Comparison of ENCODE assay signal across 1 cellular context in genomic region chr6:136249811-136250685, GRCh38.
TF ChIP-seq lines count a peak whose summit lies in the region.

MTFR2 (minus strand) TSS chr6:136250311; CDS start chr6:136249099, 1,212 bp downstream.

TF ChIP-seq in K562, 482 proteins besides CTCF, POLR2A, EP300 and RAD21 (continued from another document and continues in another):
- TF ChIP-seq POLR2AphosphoS2 (IDR thresholded peaks at IDR 0.05; ENCODE audit: low read length) (peak; percentile 93), ZEB2 (IDR thresholded peaks at IDR 0.05) (no peak), FOXJ2 (tag; IDR thresholded peaks at IDR 0.05) (no peak), ZFP36 (IDR thresholded peaks at IDR 0.05; ENCODE audit: low read depth, low read length, partially characterized antibody) (no peak), ZNF146 (CRISPR knock-in tag; IDR thresholded peaks at IDR 0.05; ENCODE audit: unreplicated experiment) (no peak), PHF20 (IDR thresholded peaks at IDR 0.05; ENCODE audit: partially characterized antibody) (peak; percentile 98), ATF1 (CRISPR knock-in tag; IDR thresholded peaks at IDR 0.05) (peak; percentile 79; the same call in 1 of the 2 replicates), ATF1 (tag; IDR thresholded peaks at IDR 0.05) (peak; percentile 97), DEAF1 (CRISPR knock-in tag; IDR thresholded peaks at IDR 0.05) (no peak), SNAPC5 (CRISPR knock-in tag; IDR thresholded peaks at IDR 0.05) (no peak), HOXB6 (CRISPR knock-in tag; IDR thresholded peaks at IDR 0.05; ENCODE audit: borderline replicate concordance) (no peak; the same call in 1 of the 2 replicates), ZNF584 (CRISPR knock-in tag; IDR thresholded peaks at IDR 0.05; ENCODE audit: low read depth) (no peak), HNRNPL (IDR thresholded peaks at IDR 0.05; ENCODE audit: low read depth, low read length) (no peak), KAT2B (IDR thresholded peaks at IDR 0.05; ENCODE audit: low read depth, low read length) (no peak), ZNF778 (CRISPR knock-in tag; IDR thresholded peaks at IDR 0.05) (no peak), GTF2A2 (tag; IDR thresholded peaks at IDR 0.05) (no peak), ARID1B (IDR thresholded peaks at IDR 0.05) (no peak), CCAR2 (IDR thresholded peaks at IDR 0.05; ENCODE audit: low read depth, low read length) (no peak), ZNF134 (CRISPR knock-in tag; conservative IDR thresholded peaks at IDR 0.05) (no peak), ZNF655 (CRISPR knock-in tag; IDR thresholded peaks at IDR 0.05) (no peak), DLX4 (CRISPR knock-in tag; IDR thresholded peaks at IDR 0.05) (no peak), PHB2 (IDR thresholded peaks at IDR 0.05; ENCODE audit: low read depth) (no peak), TCF7 (IDR thresholded peaks at IDR 0.05; ENCODE audit: borderline replicate concordance) (no peak), ZZZ3 (IDR thresholded peaks at IDR 0.05) (no peak), ZNF174 (CRISPR knock-in tag; IDR thresholded peaks at IDR 0.05) (0 out of 2 replicates have a peak, but pooled peaks have one; percentile 35), CTCFL (IDR thresholded peaks at IDR 0.05; ENCODE audit: borderline replicate concordance, insufficient read depth, low read depth, low read length, poor library complexity, severe bottlenecking) (peak; percentile 20), ZNF668 (CRISPR knock-in tag; IDR thresholded peaks at IDR 0.05) (no peak), TRIM24 (IDR thresholded peaks at IDR 0.05) (no peak), ELK1 (CRISPR knock-in tag; IDR thresholded peaks at IDR 0.05) (no peak), NR1H2 (CRISPR knock-in tag; IDR thresholded peaks at IDR 0.05) (no peak), HBP1 (CRISPR knock-in tag; IDR thresholded peaks at IDR 0.05) (peak; percentile 85; the same call in 1 of the 2 replicates), NR2C1 (IDR thresholded peaks at IDR 0.05) (peak; percentile 62), NR2C1 (tag; IDR thresholded peaks at IDR 0.05) (peak; percentile 77), STAT5B (CRISPR knock-in tag; IDR thresholded peaks at IDR 0.05) (no peak), ELF1 (tag; IDR thresholded peaks at IDR 0.05) (peak; percentile 100), CBX1 (IDR thresholded peaks at IDR 0.05; ENCODE audit: low read depth) (0 out of 2 replicates have a peak, but pooled peaks have one; percentile 37), RBM14 (IDR thresholded peaks at IDR 0.05; ENCODE audit: borderline replicate concordance, insufficient read depth, low read depth, low read length) (no peak), ARHGAP35 (IDR thresholded peaks at IDR 0.05; ENCODE audit: partially characterized antibody) (no peak), ZNF41 (CRISPR knock-in tag; conservative IDR thresholded peaks at IDR 0.05) (peak; percentile 64; the same call in 1 of the 2 replicates), HES1 (IDR thresholded peaks at IDR 0.05; ENCODE audit: low read depth) (no peak), SMAD1 (IDR thresholded peaks at IDR 0.05; ENCODE audit: low read depth, low read length, partially characterized antibody) (no peak), NRF1 (conservative IDR thresholded peaks at IDR 0.05 in 1 of 2, IDR thresholded peaks at IDR 0.05 in 1 of 2) (peak; percentile 49 to 57; a peak in 3 of 4 replicates), IFI16 (CRISPR knock-in tag; IDR thresholded peaks at IDR 0.05) (no peak), NFE2 (IDR thresholded peaks at IDR 0.05; ENCODE audit: low read depth) (no peak), MYNN (IDR thresholded peaks at IDR 0.05) (peak; percentile 45; the same call in 1 of the 2 replicates), MYNN (CRISPR knock-in tag; IDR thresholded peaks at IDR 0.05) (no peak), ATF4 (CRISPR knock-in tag; IDR thresholded peaks at IDR 0.05) (peak; percentile 58), ZNF239 (CRISPR knock-in tag; IDR thresholded peaks at IDR 0.05) (no peak), ZNF766 (CRISPR knock-in tag; conservative IDR thresholded peaks at IDR 0.05) (0 out of 2 replicates have a peak, but pooled peaks have one; percentile 23), YY1 (IDR thresholded peaks at IDR 0.05; ENCODE audit: borderline replicate concordance in 1 of 3, control insufficient read depth in 1 of 3, extremely low read depth in 1 of 3, insufficient read depth in 3 of 3, insufficient read length in 1 of 3, insufficient replicate concordance in 2 of 3, low read depth in 1 of 3, low read length in 2 of 3) (peak in 2 of 3 experiments; percentile 33 to 35), ZNF121 (CRISPR knock-in tag; conservative IDR thresholded peaks at IDR 0.05) (peak; percentile 96), JUNB (CRISPR knock-in tag; conservative IDR thresholded peaks at IDR 0.05) (no peak), ZNF354B (CRISPR knock-in tag; IDR thresholded peaks at IDR 0.05) (no peak), ZNF347 (CRISPR knock-in tag; IDR thresholded peaks at IDR 0.05; ENCODE audit: low read depth) (no peak), MNT (conservative IDR thresholded peaks at IDR 0.05) (peak; percentile 88 to 98), ZNF436 (CRISPR knock-in tag; IDR thresholded peaks at IDR 0.05) (no peak), ZNF197 (CRISPR knock-in tag; IDR thresholded peaks at IDR 0.05; ENCODE audit: low read depth) (no peak), FOXP1 (CRISPR knock-in tag; IDR thresholded peaks at IDR 0.05) (peak; percentile 96), HMGXB4 (CRISPR knock-in tag; IDR thresholded peaks at IDR 0.05) (no peak; the same call in none of the 2 replicates), PRMT5 (CRISPR knock-in tag; IDR thresholded peaks at IDR 0.05) (no peak), SMARCC2 (IDR thresholded peaks at IDR 0.05; ENCODE audit: low read depth) (no peak), TARDBP (IDR thresholded peaks at IDR 0.05) (no peak), HMG20B (CRISPR knock-in tag; IDR thresholded peaks at IDR 0.05) (no peak), ZNF316 (IDR thresholded peaks at IDR 0.05) (no peak), ATF3 (IDR thresholded peaks at IDR 0.05) (peak; percentile 81), ATF3 (CRISPR knock-in tag; conservative IDR thresholded peaks at IDR 0.05) (peak; percentile 94), ZNF696 (CRISPR knock-in tag; conservative IDR thresholded peaks at IDR 0.05) (no peak)
